Comparison of ENCODE assay signal across 8 cellular contexts in the genomic region with DNA sequence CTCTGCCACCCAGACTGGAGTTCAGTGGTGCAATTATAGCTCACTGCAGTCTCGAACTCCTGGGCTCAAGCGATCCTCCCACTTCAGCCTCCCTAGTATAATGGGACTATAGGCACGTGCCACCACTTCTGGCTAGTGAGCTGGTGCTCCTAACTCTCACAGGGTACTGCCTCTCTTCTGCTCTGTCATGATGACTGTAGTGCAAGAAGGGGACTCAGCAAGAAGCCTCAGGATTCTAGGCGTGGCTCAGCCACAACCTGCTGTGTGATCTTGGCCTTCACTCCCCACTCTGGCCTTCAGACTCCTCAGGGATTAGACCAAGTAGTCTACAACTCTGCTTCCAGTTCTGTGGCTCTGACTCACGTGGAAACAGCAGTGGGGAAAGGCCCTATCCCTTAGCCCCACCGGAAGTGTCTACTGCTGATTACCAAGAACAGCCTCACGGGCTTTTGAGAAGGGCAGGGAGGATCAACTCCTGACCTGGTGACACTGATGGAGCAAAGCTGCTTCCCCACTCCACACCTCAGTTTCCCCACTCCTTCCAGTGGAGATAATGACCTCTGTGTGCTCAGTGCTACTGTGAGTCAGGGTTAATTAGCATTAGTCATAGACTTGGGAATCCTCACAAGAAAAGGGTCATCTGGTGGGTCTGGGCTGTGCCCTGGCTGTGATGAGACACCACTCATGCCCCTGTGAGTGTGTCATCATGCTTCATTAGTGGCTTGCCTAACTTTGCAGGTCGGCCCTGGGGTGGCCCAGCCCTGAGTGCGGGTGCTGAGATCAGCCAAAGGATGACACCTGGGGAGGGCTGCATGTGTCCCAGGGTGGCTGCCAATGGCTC. TPM values are rescaled to one million over a fixed set of nuclear protein-coding genes. Genes with fewer than 3 reads are reported as not detected.
DNase-seq lines count a peak whose midpoint lies in the region; ATAC-seq and TF ChIP-seq lines count a peak whose summit lies in the region.

No MANE protein-coding gene starts in this region.

- no peak overlapping the region for H3K4me3 ChIP-seq in SJSA1
- H3K4me3 ChIP-seq in epithelial cell of proximal tubule (ENCODE audit: low read depth, low read length), result no peak overlapping the region
- no peak overlapping the region for H3K4me3 ChIP-seq in gastrocnemius medialis

- H3K36me3 ChIP-seq in SJSA1 (no peaks in the 10 kb centered on the region), gastrocnemius medialis (no peaks in the 10 kb centered on the region)

- H3K9me3 ChIP-seq in SJSA1 (replicated peaks) (no peaks in the 10 kb centered on the region; the same call in 1 of the 2 replicates), gastrocnemius medialis (no peaks in the 10 kb centered on the region)

- in situ Hi-C loops in gastrocnemius medialis (cut with MboI; ENCODE audit: low sequenced_read_pairs in 4 of 4), result loop anchor here (5.0 to 25.0 kb wide), 7 partner anchors 175 to 648 kb away; no protein-coding TSS in a partner anchor

- H3K4me1 ChIP-seq in SJSA1 (replicated peaks) (peaks cover 38% of the 10 kb centered on the region), gastrocnemius medialis (peaks cover 0 to 19% of the 10 kb centered on the region in 2 donors)

- peak; percentile 65 for DNase-seq in activated CD8-positive, alpha-beta memory T cell treated with anti-CD3 and anti-CD28 coated beads for 24 hours
- DNase-seq in activated CD8-positive, alpha-beta memory T cell treated with anti-CD3 and anti-CD28 coated beads, Interleukin-2, amount 50 U/mL, for 4 hours, result no peak
- DNase-seq in SJSA1 (ENCODE audit: low read depth in 1 of 2, low spot score in 2 of 2), result peak; percentile 88 to 90
- DNase-seq in epithelial cell of proximal tubule (ENCODE audit: low read depth), result peak; percentile 91
- peak in 1 of 2 donors; percentile 54 for DNase-seq in gastrocnemius medialis
- DNase-seq in SIG-M5 (lab: John Stamatoyannopoulos, UW), result no peak

- peak overlapping the region; percentile 83 for H3K27ac ChIP-seq in SJSA1
- H3K27ac ChIP-seq in gastrocnemius medialis, result peak overlapping the region; percentile 37 to 76 (median 50)

- H3K27me3 ChIP-seq in SJSA1 (replicated peaks) (no peaks in the 10 kb centered on the region), gastrocnemius medialis (no peaks in the 10 kb centered on the region)

- TF ChIP-seq POLR2A in gastrocnemius medialis (IDR thresholded peaks at IDR 0.05), result no peak

- peak; percentile 36 for ATAC-seq in HG02870 (IDR thresholded peaks at IDR 0.05; ENCODE audit: unreplicated experiment)
- peak; percentile 47 to 51 for ATAC-seq in gastrocnemius medialis
- ATAC-seq in HG02970 (IDR thresholded peaks at IDR 0.05; ENCODE audit: low FRiP score, unreplicated experiment), result no peak

- TF ChIP-seq CTCF in epithelial cell of proximal tubule (conservative IDR thresholded peaks at IDR 0.05; ENCODE audit: low read depth, low read length) (no peak), gastrocnemius medialis (IDR thresholded peaks at IDR 0.05 in 4 of 5, conservative IDR thresholded peaks at IDR 0.05 in 1 of 5) (no peak)

- intact Hi-C loops in gastrocnemius medialis (cut with DNase I; ENCODE audit: low total_unique reads), result loop anchor here (1.0 to 10.0 kb wide), 4 partner anchors 180 to 643 kb away; a partner anchor contains a TSS

RNA-seq across cellular contexts. Expression of a gene that starts 41.1 kb away (rescaled TPM):
- 29.4 and 55.1 TPM in 2 replicates for total RNA-seq in SJSA1 (2014; rRNA removed; shearing (Covaris generic))
- total RNA-seq in epithelial cell of proximal tubule (26.1 and 28.6 TPM in 2 replicates), gastrocnemius medialis (10 to 100 TPM; 27.0 to 32.8 (median 28.4) TPM)

RNA-seq across cellular contexts. Expression of a gene that starts 57.3 kb away (rescaled TPM):
- 42.8 and 53.1 TPM in 2 replicates for total RNA-seq in SJSA1 (2014; rRNA removed; shearing (Covaris generic))
- 58.7 and 88.1 TPM in 2 replicates for total RNA-seq in epithelial cell of proximal tubule
- 100 to 1,000 TPM in 2 of 4 donors, 10 to 100 TPM in 2; 82.7 to 162 (median 103) TPM for total RNA-seq in gastrocnemius medialis

Comparison
In these comparisons a context has a peak if more than half of its experiments do, and no peak if none do; other contexts are left out.
1. DNase-seq: peak in activated CD8-positive, alpha-beta memory T cell treated with anti-CD3 and anti-CD28 coated beads for 24 hours (single experiment), SJSA1 (2 of 2) and epithelial cell of proximal tubule (single experiment); none in activated CD8-positive, alpha-beta memory T cell treated with anti-CD3 and anti-CD28 coated beads, Interleukin-2, amount 50 U/mL, for 4 hours (single experiment) and SIG-M5 (single experiment).